9 cellular contexts compared by ENCODE assay signal in the genomic region with DNA sequence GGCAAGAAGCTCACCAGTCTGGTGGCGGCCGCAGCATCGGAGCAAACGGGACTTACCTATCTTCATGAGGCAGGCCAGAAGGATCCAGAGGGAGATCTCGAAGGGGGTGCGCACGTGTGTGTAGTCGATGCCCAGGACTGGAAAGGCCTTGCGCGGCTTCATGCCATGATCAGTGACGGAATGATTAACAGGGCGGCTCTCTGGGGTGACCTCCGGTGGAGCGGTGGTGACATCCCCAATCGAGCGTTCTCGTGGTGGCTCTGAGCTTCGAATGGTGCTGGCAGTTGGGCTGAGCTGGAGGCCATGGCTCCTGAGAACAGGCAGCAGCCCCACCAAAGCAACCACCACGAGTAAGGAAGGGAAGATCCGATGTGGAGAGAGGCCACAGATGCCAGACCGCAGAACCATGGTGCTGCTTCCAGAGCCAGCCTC. TPM values are rescaled to one million over a fixed set of nuclear protein-coding genes. Genes with fewer than 3 reads are reported as not detected.
DNase-seq lines count a peak whose midpoint lies in the region; ATAC-seq and TF ChIP-seq lines count a peak whose summit lies in the region.
"Had no signal": no experiment of that assay in that cellular context is flagged by ENCODE, and none has a peak within 500 bp of the region (broad histone marks: within the 10 kb centered on the region; RNA-seq: fewer than 3 reads in every experiment).

No MANE protein-coding gene starts in this region.

- POLR2A ChIA-PET in HEK293T (lab: Yijun Ruan, JAX): interaction anchor here (0.9 to 2.1 kb wide), 12 partner anchors 8 to 160 kb away, joined by 3 to 28 read pairs (median 10); a partner anchor contains a TSS
- POLR2A ChIA-PET in activated CD4-positive, alpha-beta memory T cell treated with anti-CD3 and anti-CD28 coated beads, Interleukin-2, amount 10 ng/mL, durations not matched to agents 7 days and 5 days (lab: Charles Lee): interaction anchor here (0.8 to 9.6 kb wide), 13 partner anchors 8 to 654 kb away, joined by 3 to 205 read pairs (median 4); a partner anchor contains a TSS

- ATAC-seq in stimulated activated memory B cell treated with anti-CD40 and anti-IgM and Interleukin-4, amounts not matched to agents 10 μg/mL and 1 μg/mL and 100 μg/mL, for 72 hours: no peak

- no peak for DNase-seq in HEK293T (ENCODE audit: extremely low spot score)
- peak; percentile 20 for DNase-seq in activated CD4-positive, alpha-beta memory T cell treated with anti-CD3 and anti-CD28 coated beads, Interleukin-2, amount 10 ng/mL, durations not matched to agents 7 days and 5 days
- DNase-seq in AG20443 (ENCODE audit: low spot score): no peak
- DNase-seq in NCI-H2029 treated with DMSO at 0.1 percent for 48 hours (lab: John Stamatoyannopoulos, UW): no peak
- DNase-seq in Ammon's horn (ENCODE audit: low spot score): no peak
- DNase-seq in dermis blood vessel endothelial cell: no peak
- DNase-seq: amniotic stem cell had no signal

- H3K4me3 ChIP-seq in iPS-18c (ENCODE audit: insufficient read depth, low read depth, low read length): peak overlapping the region; percentile 72; the same call in 1 of the 2 replicates

- no peaks in the 10 kb centered on the region for H3K27me3 Mint-ChIP-seq in activated CD4-positive, alpha-beta memory T cell treated with anti-CD3 and anti-CD28 coated beads, Interleukin-2, amount 10 ng/mL, durations not matched to agents 7 days and 5 days
- H3K27me3 Mint-ChIP-seq in stimulated activated memory B cell treated with anti-CD40 and anti-IgM and Interleukin-4, amounts not matched to agents 10 μg/mL and 1 μg/mL and 100 μg/mL, for 72 hours: no peaks in the 10 kb centered on the region

- CTCF ChIA-PET in HEK293T (lab: Yijun Ruan, JAX): interaction anchor here (0.9 to 1.0 kb wide), 3 partner anchors 8 to 111 kb away, joined by 3 to 4 read pairs (median 3); no protein-coding TSS in a partner anchor
- CTCF ChIA-PET in activated CD4-positive, alpha-beta memory T cell treated with anti-CD3 and anti-CD28 coated beads, Interleukin-2, amount 10 ng/mL, durations not matched to agents 7 days and 5 days (lab: Charles Lee): interaction anchor here (0.9 to 3.1 kb wide), 14 partner anchors 11 to 254 kb away, joined by 3 to 33 read pairs (median 5); a partner anchor contains a TSS

- peaks cover 47% of the 10 kb centered on the region for H3K4me1 Mint-ChIP-seq in activated CD4-positive, alpha-beta memory T cell treated with anti-CD3 and anti-CD28 coated beads, Interleukin-2, amount 10 ng/mL, durations not matched to agents 7 days and 5 days
- H3K4me1 Mint-ChIP-seq in stimulated activated memory B cell treated with anti-CD40 and anti-IgM and Interleukin-4, amounts not matched to agents 10 μg/mL and 1 μg/mL and 100 μg/mL, for 72 hours: peaks cover 60% of the 10 kb centered on the region

- no peaks in the 10 kb centered on the region for H3K9me3 ChIP-seq in iPS-18c (ENCODE audit: control insufficient read depth, insufficient read depth, low read length)

- peak overlapping the region; percentile 67 for H3K27ac Mint-ChIP-seq in activated CD4-positive, alpha-beta memory T cell treated with anti-CD3 and anti-CD28 coated beads, Interleukin-2, amount 10 ng/mL, durations not matched to agents 7 days and 5 days
- peak overlapping the region; percentile 94 for H3K27ac Mint-ChIP-seq in stimulated activated memory B cell treated with anti-CD40 and anti-IgM and Interleukin-4, amounts not matched to agents 10 μg/mL and 1 μg/mL and 100 μg/mL, for 72 hours

- H3K9me3 Mint-ChIP-seq in activated CD4-positive, alpha-beta memory T cell treated with anti-CD3 and anti-CD28 coated beads, Interleukin-2, amount 10 ng/mL, durations not matched to agents 7 days and 5 days: no peaks in the 10 kb centered on the region
- no peaks in the 10 kb centered on the region for H3K9me3 Mint-ChIP-seq in stimulated activated memory B cell treated with anti-CD40 and anti-IgM and Interleukin-4, amounts not matched to agents 10 μg/mL and 1 μg/mL and 100 μg/mL, for 72 hours

- peak overlapping the region; percentile 88 for H3K4me3 Mint-ChIP-seq in activated CD4-positive, alpha-beta memory T cell treated with anti-CD3 and anti-CD28 coated beads, Interleukin-2, amount 10 ng/mL, durations not matched to agents 7 days and 5 days
- peak overlapping the region; percentile 94 for H3K4me3 Mint-ChIP-seq in stimulated activated memory B cell treated with anti-CD40 and anti-IgM and Interleukin-4, amounts not matched to agents 10 μg/mL and 1 μg/mL and 100 μg/mL, for 72 hours

- peaks cover 4% of the 10 kb centered on the region for H3K36me3 Mint-ChIP-seq in activated CD4-positive, alpha-beta memory T cell treated with anti-CD3 and anti-CD28 coated beads, Interleukin-2, amount 10 ng/mL, durations not matched to agents 7 days and 5 days (ENCODE audit: low read depth)
- no peaks in the 10 kb centered on the region for H3K36me3 Mint-ChIP-seq in stimulated activated memory B cell treated with anti-CD40 and anti-IgM and Interleukin-4, amounts not matched to agents 10 μg/mL and 1 μg/mL and 100 μg/mL, for 72 hours

TF ChIP-seq in HEK293T, 16 proteins besides CTCF, POLR2A, EP300 and RAD21:
- TF ChIP-seq L3MBTL2 (conservative IDR thresholded peaks at IDR 0.05) (peak; percentile 51), BHLHE40 (IDR thresholded peaks at IDR 0.05; ENCODE audit: borderline replicate concordance) (no peak)

RNA-seq across cellular contexts. Expression of a gene that starts 1.0 kb away (rescaled TPM):
- 10 to 100 TPM; 26.6 to 27.5 TPM for total RNA-seq in activated CD4-positive, alpha-beta memory T cell treated with anti-CD3 and anti-CD28 coated beads, Interleukin-2, amount 10 ng/mL, durations not matched to agents 7 days and 5 days
- total RNA-seq in dermis blood vessel endothelial cell: 5.6 and 20.1 TPM in 2 replicates
